In the genomic region with DNA sequence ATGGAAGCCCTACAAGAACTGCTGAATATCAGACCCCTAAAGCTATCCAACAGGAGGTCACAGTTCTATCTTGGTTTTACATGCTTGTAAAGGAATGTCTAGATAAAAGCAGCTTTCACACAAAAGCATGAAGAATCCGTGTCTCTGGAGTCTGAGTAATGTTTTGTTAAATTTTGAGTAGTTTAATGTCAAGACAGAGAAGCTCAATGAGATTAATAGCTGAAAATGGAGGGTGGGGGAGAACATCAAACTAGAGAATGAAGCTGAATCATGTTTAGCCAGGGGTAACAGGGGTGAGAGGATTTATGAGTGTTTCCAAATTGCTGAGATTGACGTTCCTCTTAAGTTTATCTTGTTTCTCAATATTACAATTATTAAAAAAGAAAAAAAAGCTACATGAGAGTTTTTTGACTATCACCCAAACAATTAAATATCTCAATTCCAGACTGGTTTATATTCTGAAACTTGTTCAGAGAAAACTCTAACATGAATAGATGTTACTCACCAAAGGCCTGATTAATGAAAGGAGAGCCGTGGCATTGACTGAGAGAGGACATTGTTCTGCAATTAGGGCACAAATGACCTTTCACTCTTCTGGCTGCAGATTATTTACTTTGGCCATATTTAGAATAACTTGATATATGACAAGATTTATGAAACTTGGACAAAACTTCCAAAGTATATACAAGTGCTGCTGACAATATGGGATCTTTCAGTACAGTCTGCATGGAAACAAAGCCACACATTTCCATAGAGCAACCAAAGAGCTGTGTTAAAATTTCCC, we compare ENCODE assay signal across 26 cellular contexts.
DNase-seq lines count a peak whose midpoint lies in the region; ATAC-seq and TF ChIP-seq lines count a peak whose summit lies in the region.
"Had no signal": no experiment of that assay in that cellular context is flagged by ENCODE, and none has a peak within 500 bp of the region (broad histone marks: within the 10 kb centered on the region; RNA-seq: fewer than 3 reads in every experiment).

No MANE protein-coding gene starts in this region.

- H3K4me1 ChIP-seq in transverse colon (no peaks in the 10 kb centered on the region), OCI-LY7 (ENCODE audit: insufficient read depth, low read length, poor library complexity, severe bottlenecking) (no peaks in the 10 kb centered on the region), body of pancreas (peaks cover 6% of the 10 kb centered on the region)
- H3K4me1 ChIP-seq: suprapubic skin had no signal

- H3K27me3 ChIP-seq in transverse colon, result no peaks in the 10 kb centered on the region
- H3K27me3 ChIP-seq in body of pancreas, result no peaks in the 10 kb centered on the region
- H3K27me3 ChIP-seq: suprapubic skin had no signal

- no peak for TF ChIP-seq EP300 in transverse colon (IDR thresholded peaks at IDR 0.05; ENCODE audit: low read depth)

- CTCF ChIA-PET in OCI-LY7 (lab: Charles Lee; ENCODE audit: unreplicated experiment), result no interaction called here

- TF ChIP-seq POLR2A in transverse colon (IDR thresholded peaks at IDR 0.05) (no peak), body of pancreas (IDR thresholded peaks at IDR 0.05) (no peak)

- H3K9me2 ChIP-seq in OCI-LY7 (ENCODE audit: insufficient read depth, low read length), result no peaks in the 10 kb centered on the region

- intact Hi-C loops in transverse colon (cut with DNase I; ENCODE audit: low total_unique reads) (no loop called here), OCI-LY7 (cut with micrococcal nuclease; ENCODE audit: unreplicated experiment) (no loop called here), body of pancreas (cut with DNase I) (no loop called here)

- WGBS in transverse colon (ENCODE audit: low coverage in 1 of 2), 2 donors, result 34 to 40% methylated on average over 2 to 3 of the region's 3 CpGs
- 61 to 66% methylated on average over 3 of the region's 3 CpGs for WGBS in body of pancreas, 2 donors

- no TSS peak for BruUV-seq in OCI-LY7 (replicated peaks; lab: Mats Ljungman, UMichigan)

- no peak overlapping the region for H3K27ac ChIP-seq in transverse colon
- no peak overlapping the region for H3K27ac ChIP-seq in OCI-LY7 (ENCODE audit: low read depth, low read length, poor library complexity, severe bottlenecking)
- no peak overlapping the region for H3K27ac ChIP-seq in body of pancreas
- H3K27ac ChIP-seq: KMS-11, suprapubic skin had no signal

- POLR2A ChIA-PET in OCI-LY7 (lab: Charles Lee), result no interaction called here

- ATAC-seq in omental fat pad (ENCODE audit: low FRiP score), result peak; percentile 79
- ATAC-seq in body of pancreas, result no peak
- ATAC-seq in HG03354 (IDR thresholded peaks at IDR 0.05; ENCODE audit: poor library complexity, severe bottlenecking, unreplicated experiment), result no peak
- ATAC-seq: activated CD8-positive, alpha-beta T cell treated with anti-CD3 and anti-CD28 coated beads for 36 hours; esophagus mucosa; left lobe of liver had no signal

- no peaks in the 10 kb centered on the region for H4K20me1 ChIP-seq in OCI-LY7 (ENCODE audit: insufficient read depth, low read length)

- no peak overlapping the region for H3K4me3 ChIP-seq in astrocyte of the cerebellum (ENCODE audit: low read depth, low read length)
- H3K4me3 ChIP-seq in foreskin fibroblast (ENCODE audit: low read depth in 1 of 2, low read length in 2 of 2), result no peak overlapping the region
- H3K4me3 ChIP-seq in transverse colon, result no peak overlapping the region
- no peak overlapping the region for H3K4me3 ChIP-seq in OCI-LY7 (ENCODE audit: low read depth, low read length, poor library complexity, severe bottlenecking)
- H3K4me3 ChIP-seq in body of pancreas, result no peak overlapping the region
- H3K4me3 ChIP-seq: suprapubic skin had no signal

- TF ChIP-seq CTCF in astrocyte of the cerebellum (IDR thresholded peaks at IDR 0.05; ENCODE audit: low read depth, low read length, missing control alignments), result no peak
- TF ChIP-seq CTCF in foreskin fibroblast (IDR thresholded peaks at IDR 0.05; ENCODE audit: low read depth, low read length), result no peak
- no peak for TF ChIP-seq CTCF in omental fat pad (IDR thresholded peaks at IDR 0.05)
- TF ChIP-seq CTCF in transverse colon (IDR thresholded peaks at IDR 0.05), result no peak
- no peak for TF ChIP-seq CTCF in OCI-LY7 (conservative IDR thresholded peaks at IDR 0.05; ENCODE audit: low read length)
- TF ChIP-seq CTCF in body of pancreas (IDR thresholded peaks at IDR 0.05), result no peak

- H3K36me3 ChIP-seq in transverse colon, result no peaks in the 10 kb centered on the region
- no peaks in the 10 kb centered on the region for H3K36me3 ChIP-seq in OCI-LY7 (ENCODE audit: insufficient read depth, low read length)
- no peaks in the 10 kb centered on the region for H3K36me3 ChIP-seq in body of pancreas (replicated peaks in 1 of 2; ENCODE audit: insufficient read depth in 1 of 2, low read depth in 2 of 2)
- H3K36me3 ChIP-seq: suprapubic skin had no signal

- DNase-seq in HCEC 1CT (peak; percentile 64), astrocyte of the cerebellum (ENCODE audit: low read depth) (peak; percentile 24), foreskin fibroblast (peak; percentile 57 to 71), omental fat pad (ENCODE audit: low spot score) (no peak), transverse colon (no peak), OCI-LY7 (ENCODE audit: low spot score) (no peak), body of pancreas (no peak)
- DNase-seq: activated CD4-positive, CD25-positive, alpha-beta regulatory T cell treated with anti-CD3 and anti-CD28 coated beads, Interleukin-2, amount 50 U/mL, for 72 hours; activated CD8-positive, alpha-beta T cell treated with anti-CD3 and anti-CD28 coated beads for 36 hours; activated gamma-delta T cell treated with Interleukin-2 at 50 U/mL for 16 hours; activated T-cell treated with anti-CD3 and anti-CD28 coated beads for 4 hours; amniotic stem cell; cerebellar nuclear complex; DMS 273 treated with DMSO at 0.1 percent for 48 hours; GDM1; H9; head of caudate nucleus; MV-4-11; NCI-H1694 treated with DMSO at 0.1 percent for 48 hours; NCI-H2171 treated with DMSO at 0.1 percent for 48 hours; Right ventricle myocardium superior had no signal

- no peaks in the 10 kb centered on the region for H3K9me3 ChIP-seq in transverse colon
- H3K9me3 ChIP-seq in OCI-LY7 (ENCODE audit: low read length), result no peaks in the 10 kb centered on the region
- H3K9me3 ChIP-seq in body of pancreas, result no peaks in the 10 kb centered on the region
- H3K9me3 ChIP-seq: suprapubic skin had no signal

- no peaks in the 10 kb centered on the region for H3K79me2 ChIP-seq in OCI-LY7 (ENCODE audit: insufficient read depth, low read depth, low read length)

- in situ Hi-C loops in astrocyte of the cerebellum (cut with HindIII; ENCODE audit: low sequenced_read_pairs), result loop anchor here (10.0 kb wide), 1 partner anchor 46 kb away; no protein-coding TSS in a partner anchor
- in situ Hi-C loops in transverse colon (cut with MboI; ENCODE audit: low pct_ligation_motif_present in 1 of 4, low pct_unique_long_range_greater_than_20kb in 1 of 4, low sequenced_read_pairs in 3 of 4), result no loop called here

- H2AFZ ChIP-seq in OCI-LY7 (ENCODE audit: low read length), result no peak overlapping the region

- H3K4me2 ChIP-seq in OCI-LY7 (ENCODE audit: low read length), result no peak overlapping the region
- H3K4me2 ChIP-seq: KMS-11 had no signal

Comparison
In these comparisons a context has a peak if more than half of its experiments do, and no peak if none do; other contexts are left out.
1. DNase-seq: peak in HCEC 1CT (single experiment), astrocyte of the cerebellum (single experiment) and foreskin fibroblast (2 of 2); none in omental fat pad (single experiment), transverse colon (single experiment), OCI-LY7 (single experiment) and body of pancreas (0 of 4).